Comparison of ENCODE assay signal across 22 cellular contexts in the genomic region with DNA sequence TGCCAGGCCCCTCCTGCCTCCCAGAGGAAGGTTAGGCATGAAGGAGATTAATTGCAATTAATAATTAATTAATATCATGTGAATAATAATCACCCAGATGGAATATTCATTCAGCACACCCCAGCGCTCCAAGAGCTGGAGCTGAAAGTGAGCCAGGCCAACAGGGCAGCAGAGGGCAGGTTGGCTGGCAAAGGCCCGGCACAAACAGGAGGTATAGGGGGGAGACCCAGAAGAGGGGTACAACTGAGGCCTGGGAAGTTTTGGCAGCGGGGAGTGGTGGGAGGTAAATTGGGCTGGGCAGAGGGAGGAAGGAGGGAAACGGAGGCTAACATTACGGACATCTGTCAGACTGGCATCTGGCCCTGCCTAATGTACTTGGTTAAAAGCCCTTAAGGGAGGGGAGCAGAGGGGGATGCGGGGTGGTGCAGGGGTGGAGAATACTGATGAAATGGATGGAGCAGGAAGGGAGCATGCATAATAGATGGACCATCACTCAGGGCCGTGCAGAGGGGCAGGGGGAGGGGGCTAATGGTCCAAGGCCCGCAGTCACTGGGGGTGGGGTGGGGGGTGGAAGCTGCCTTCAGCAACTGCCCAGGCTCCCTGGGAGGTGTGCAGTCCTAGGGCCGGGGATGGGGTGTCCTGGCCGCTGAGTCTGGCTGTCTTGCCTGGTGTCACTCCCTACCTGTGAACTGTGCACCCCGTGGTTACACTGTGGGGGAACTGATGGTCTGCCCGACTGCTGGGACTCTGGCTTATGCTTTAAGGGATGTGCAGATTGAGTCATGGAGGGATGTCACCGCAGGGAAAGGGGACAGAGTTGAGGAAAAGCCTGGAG. TPM values are rescaled to one million over a fixed set of nuclear protein-coding genes. Genes with fewer than 3 reads are reported as not detected.
DNase-seq lines count a peak whose midpoint lies in the region; ATAC-seq and TF ChIP-seq lines count a peak whose summit lies in the region.
"Had no signal": no experiment of that assay in that cellular context is flagged by ENCODE, and none has a peak within 500 bp of the region (broad histone marks: within the 10 kb centered on the region; RNA-seq: fewer than 3 reads in every experiment).

No MANE protein-coding gene starts in this region.

- ATAC-seq in upper lobe of right lung (no peak), GM19023 (IDR thresholded peaks at IDR 0.05; ENCODE audit: unreplicated experiment) (no peak)
- ATAC-seq: activated CD4-positive, alpha-beta T cell treated with anti-CD3 and anti-CD28 coated beads for 36 hours; left lung; stimulated activated naive CD8-positive, alpha-beta T cell treated with anti-CD3 and anti-CD28 coated beads, Interleukin-15, Interleukin-2, amounts not matched to agents 100 U/mL and 50 U/mL, for 24 hours had no signal

- TF ChIP-seq CTCF in dorsolateral prefrontal cortex (IDR thresholded peaks at IDR 0.05 in 54 of 56, conservative IDR thresholded peaks at IDR 0.05 in 2 of 56; ENCODE audit: low read depth in 1 of 56, partially characterized antibody in 56 of 56) (no peak), upper lobe of right lung (IDR thresholded peaks at IDR 0.05) (no peak)

- H3K27ac Mint-ChIP-seq in activated naive CD8-positive, alpha-beta T cell: no peak overlapping the region
- H3K27ac Mint-ChIP-seq in activated naive CD8-positive, alpha-beta T cell treated with anti-CD3 and anti-CD28 coated beads for 36 hours: no peak overlapping the region
- H3K27ac Mint-ChIP-seq: activated CD4-positive, alpha-beta T cell treated with anti-CD3 and anti-CD28 coated beads for 36 hours; activated naive CD4-positive, alpha-beta T cell treated with anti-CD3 and anti-CD28 coated beads, Interleukin-2, amount 10 ng/mL, durations not matched to agents 7 days and 5 days had no signal

- H3K27ac ChIP-seq in dorsolateral prefrontal cortex: peak overlapping the region in 8 of 59 donors; percentile 50 to 86 (median 76)
- H3K27ac ChIP-seq in upper lobe of right lung: no peak overlapping the region
- H3K27ac ChIP-seq: epithelial cell of prostate, left lung had no signal

- H3K4me3 ChIP-seq in dorsolateral prefrontal cortex: peak overlapping the region in 56 of 59 donors; percentile 26 to 83 (median 68)
- H3K4me3 ChIP-seq in upper lobe of right lung: no peak overlapping the region
- H3K4me3 ChIP-seq: left lung had no signal

- no peak for DNase-seq in activated naive CD8-positive, alpha-beta T cell treated with anti-CD3 and anti-CD28 coated beads for 36 hours
- peak; percentile 24 to 59 for DNase-seq in NCI-H446 (lab: John Stamatoyannopoulos, UW)
- no peak for DNase-seq in dorsolateral prefrontal cortex
- DNase-seq in upper lobe of right lung: peak; percentile 51
- no peak for DNase-seq in activated T-cell treated with anti-CD3 and anti-CD28 coated beads, Interleukin-2, amount 50 U/mL, for 1 hour
- DNase-seq in head of caudate nucleus: no peak
- DNase-seq: activated CD4-positive, alpha-beta T cell treated with anti-CD3 and anti-CD28 coated beads for 36 hours; activated CD8-positive, alpha-beta memory T cell treated with anti-CD3 and anti-CD28 coated beads for 24 hours; activated naive CD4-positive, alpha-beta T cell treated with anti-CD3 and anti-CD28 coated beads, Interleukin-2, amount 10 ng/mL, durations not matched to agents 7 days and 5 days; activated T-cell treated with anti-CD3 and anti-CD28 coated beads, Interleukin-2, amount 50 U/mL, for 48 hours; AML-193; anterior cingulate cortex; NCI-H1417 treated with DMSO at 0.1 percent for 48 hours; NCI-H774; Right ventricle myocardium superior; stimulated activated CD4-positive, alpha-beta T cell treated with anti-CD3 and anti-CD28 coated beads, Interleukin-4, amount 100 ng/mL, for 24 hours; stimulated activated naive CD8-positive, alpha-beta T cell treated with anti-CD3 and anti-CD28 coated beads, Interleukin-15, Interleukin-2, amounts not matched to agents 100 U/mL and 50 U/mL, for 24 hours had no signal

- no peaks in the 10 kb centered on the region for H3K9me3 ChIP-seq in upper lobe of right lung
- H3K9me3 ChIP-seq: left lung had no signal

- peaks cover 18% of the 10 kb centered on the region for H3K27me3 Mint-ChIP-seq in activated naive CD8-positive, alpha-beta T cell
- H3K27me3 Mint-ChIP-seq in activated naive CD8-positive, alpha-beta T cell treated with anti-CD3 and anti-CD28 coated beads for 36 hours: peaks cover 46% of the 10 kb centered on the region

- peak overlapping the region; percentile 35 for H3K4me3 Mint-ChIP-seq in activated naive CD8-positive, alpha-beta T cell
- no peak overlapping the region for H3K4me3 Mint-ChIP-seq in activated naive CD8-positive, alpha-beta T cell treated with anti-CD3 and anti-CD28 coated beads for 36 hours
- H3K4me3 Mint-ChIP-seq: activated CD4-positive, alpha-beta T cell treated with anti-CD3 and anti-CD28 coated beads for 36 hours; activated naive CD4-positive, alpha-beta T cell treated with anti-CD3 and anti-CD28 coated beads, Interleukin-2, amount 10 ng/mL, durations not matched to agents 7 days and 5 days; central memory CD8-positive, alpha-beta T cell had no signal

- intact Hi-C loops in dorsolateral prefrontal cortex (cut with DNase I): no loop called here
- intact Hi-C loops in upper lobe of right lung (cut with DNase I): no loop called here
- intact Hi-C loops in head of caudate nucleus (cut with DNase I): no loop called here

- peaks cover 0 to 10% (median 0%) of the 10 kb centered on the region in 45 donors for H3K27me3 ChIP-seq in dorsolateral prefrontal cortex
- peaks cover 38% of the 10 kb centered on the region for H3K27me3 ChIP-seq in upper lobe of right lung

- no peaks in the 10 kb centered on the region for H3K9me3 Mint-ChIP-seq in activated naive CD8-positive, alpha-beta T cell (ENCODE audit: low read depth)
- no peaks in the 10 kb centered on the region for H3K9me3 Mint-ChIP-seq in activated naive CD8-positive, alpha-beta T cell treated with anti-CD3 and anti-CD28 coated beads for 36 hours
- H3K9me3 Mint-ChIP-seq: activated naive CD4-positive, alpha-beta T cell treated with anti-CD3 and anti-CD28 coated beads, Interleukin-2, amount 10 ng/mL, durations not matched to agents 7 days and 5 days; central memory CD8-positive, alpha-beta T cell had no signal

- no peaks in the 10 kb centered on the region for H3K36me3 Mint-ChIP-seq in activated naive CD8-positive, alpha-beta T cell
- no peaks in the 10 kb centered on the region for H3K36me3 Mint-ChIP-seq in activated naive CD8-positive, alpha-beta T cell treated with anti-CD3 and anti-CD28 coated beads for 36 hours
- H3K36me3 Mint-ChIP-seq: activated naive CD4-positive, alpha-beta T cell treated with anti-CD3 and anti-CD28 coated beads, Interleukin-2, amount 10 ng/mL, durations not matched to agents 7 days and 5 days had no signal

- H3K4me1 Mint-ChIP-seq in activated naive CD8-positive, alpha-beta T cell (ENCODE audit: low read depth): no peaks in the 10 kb centered on the region
- H3K4me1 Mint-ChIP-seq in activated naive CD8-positive, alpha-beta T cell treated with anti-CD3 and anti-CD28 coated beads for 36 hours: no peaks in the 10 kb centered on the region
- H3K4me1 Mint-ChIP-seq: activated CD4-positive, alpha-beta T cell treated with anti-CD3 and anti-CD28 coated beads for 36 hours; activated naive CD4-positive, alpha-beta T cell treated with anti-CD3 and anti-CD28 coated beads, Interleukin-2, amount 10 ng/mL, durations not matched to agents 7 days and 5 days; central memory CD8-positive, alpha-beta T cell had no signal

- H3K36me3 ChIP-seq in upper lobe of right lung: no peaks in the 10 kb centered on the region
- H3K36me3 ChIP-seq: left lung had no signal

- peaks cover 7% of the 10 kb centered on the region for H3K4me1 ChIP-seq in upper lobe of right lung

RNA-seq across cellular contexts. Expression of a gene that starts 1.9 kb away (rescaled TPM):
- total RNA-seq in activated naive CD8-positive, alpha-beta T cell treated with anti-CD3 and anti-CD28 coated beads for 36 hours: under 1 TPM; 0.10 TPM
- 10 to 100 TPM; 22.2 to 97.2 (median 58.2) TPM for total RNA-seq in dorsolateral prefrontal cortex
- total RNA-seq in upper lobe of right lung: 0.43 TPM

RNA-seq across cellular contexts. Expression of a gene that starts 52.2 kb away (rescaled TPM):
- 10 to 100 TPM; 21.9 to 24.6 TPM for total RNA-seq in activated naive CD8-positive, alpha-beta T cell treated with anti-CD3 and anti-CD28 coated beads for 36 hours
- total RNA-seq in dorsolateral prefrontal cortex: 10 to 100 TPM; 11.7 to 42.8 (median 23.1) TPM
- total RNA-seq in upper lobe of right lung: 4.5 TPM

Comparison
In these comparisons a context has a peak if more than half of its experiments do, and no peak if none do; other contexts are left out.
1. DNase-seq: peak in NCI-H446 (2 of 2) and upper lobe of right lung (single experiment); none in activated naive CD8-positive, alpha-beta T cell treated with anti-CD3 and anti-CD28 coated beads for 36 hours (single experiment), dorsolateral prefrontal cortex (0 of 10), activated T-cell treated with anti-CD3 and anti-CD28 coated beads, Interleukin-2, amount 50 U/mL, for 1 hour (single experiment) and head of caudate nucleus (0 of 42).
2. RNA of a gene that starts 1.9 kb away (total RNA-seq): 22.2 to 97.2 TPM in dorsolateral prefrontal cortex; 0.43 TPM in upper lobe of right lung (single experiment) and 0.10 TPM in activated naive CD8-positive, alpha-beta T cell treated with anti-CD3 and anti-CD28 coated beads for 36 hours; every median in the first group is over 10 times any median in the second.